ENCODE assay signal across 8 cellular contexts in genomic region chr18:15071311-15071710, GRCh38.
DNase-seq lines count a peak whose midpoint lies in the region; ATAC-seq, FAIRE-seq and TF ChIP-seq lines count a peak whose summit lies in the region.
"Not testable (repeated sequence)": the region's sequence is repeated elsewhere in the genome, so short reads cannot be mapped to it uniquely, and the experiment has no call there.

No MANE protein-coding gene starts in this region.

- in situ Hi-C loops in G401 (cut with HindIII; ENCODE audit: low sequenced_read_pairs): not testable (repeated sequence)

- intact Hi-C loops in left colon (cut with DNase I, micrococcal nuclease): not testable (repeated sequence)

- peak; percentile 15 for ATAC-seq in left colon

- FAIRE-seq in D721Med (lab: Jason Lieb, UNC) (peak; percentile 89), urothelium cell line (lab: Jason Lieb, UNC) (peak; percentile 85)

- not testable (repeated sequence) for DNase-seq in D721Med (ENCODE audit: insufficient read length, low spot score); left colon; urothelium cell line (ENCODE audit: low spot score)
- peak; percentile 82 for DNase-seq in G401 (ENCODE audit: low spot score)
- peak; percentile 64 for DNase-seq in NCI-H2171 (lab: John Stamatoyannopoulos, UW)
- DNase-seq in NCI-H446 treated with DMSO at 0.1 percent for 48 hours (lab: John Stamatoyannopoulos, UW): peak; percentile 95
- DNase-seq in NCI-H82 (lab: John Stamatoyannopoulos, UW): peak; percentile 85
- DNase-seq in cerebellar cortex (ENCODE audit: low spot score): peak; percentile 74

- not testable (repeated sequence) for TF ChIP-seq CTCF in D721Med (IDR thresholded peaks at IDR 0.05; ENCODE audit: insufficient read depth, missing control alignments)
